8 cellular contexts compared by ENCODE assay signal in the genomic region with DNA sequence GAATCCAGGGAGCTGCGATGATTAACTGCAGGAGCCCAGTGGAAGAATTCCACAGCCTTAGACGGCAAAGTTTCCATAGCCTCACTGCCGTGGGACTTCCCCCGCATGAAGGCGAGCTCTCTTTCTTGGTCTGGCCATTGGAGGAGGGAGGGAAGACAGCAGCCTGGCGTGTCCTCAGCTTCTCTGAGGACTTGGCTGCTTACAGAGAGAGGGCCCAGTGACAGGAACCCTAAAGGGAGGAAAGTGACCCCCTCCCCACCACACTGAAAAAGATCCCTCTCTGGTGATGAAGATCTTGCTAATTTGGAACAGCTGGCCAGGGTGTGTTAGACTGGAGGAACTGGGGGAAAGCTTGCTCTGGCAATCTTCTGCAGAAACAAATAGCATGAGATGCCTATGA. TPM values are rescaled to one million over a fixed set of nuclear protein-coding genes. Genes with fewer than 3 reads are reported as not detected.
DNase-seq lines count a peak whose midpoint lies in the region; ATAC-seq and TF ChIP-seq lines count a peak whose summit lies in the region.

No MANE protein-coding gene starts in this region.

- peak overlapping the region; percentile 22; the same call in 1 of the 2 replicates for H3K14ac ChIP-seq in H9 (ENCODE audit: insufficient read depth, low read length)

- TF ChIP-seq POLR2A in stomach (IDR thresholded peaks at IDR 0.05), result no peak

- no peaks in the 10 kb centered on the region for H4K20me1 ChIP-seq in H9 (ENCODE audit: control insufficient read depth, insufficient read depth, insufficient read length)

- no CpG with 5 or more reads among the region's 6 CpGs for WGBS in H9 (ENCODE audit: extremely low coverage, insufficient read length, low lambda C conversion rate)
- WGBS in stomach, 5 donors, result 47 to 71% (median 60%) methylated on average over 6 of the region's 6 CpGs

- CTCF ChIA-PET in activated naive CD4-positive, alpha-beta T cell treated with anti-CD3 and anti-CD28 coated beads, Interleukin-2, amount 10 ng/mL, durations not matched to agents 7 days and 5 days (lab: Charles Lee), result no interaction called here

- H2AFZ ChIP-seq in H9 (ENCODE audit: low read length), result no peak overlapping the region

- H3K4me1 ChIP-seq in H9 (ENCODE audit: insufficient read depth, low read length), result peaks cover 1% of the 10 kb centered on the region; the same call in 1 of the 2 replicates
- H3K4me1 ChIP-seq in colonic mucosa, result no peaks in the 10 kb centered on the region
- H3K4me1 ChIP-seq in stomach, result peaks cover 11 to 96% (median 76%) of the 10 kb centered on the region in 4 donors

- H2BK15ac ChIP-seq in H9 (ENCODE audit: low read depth, low read length), result no peak overlapping the region

- H3K9ac ChIP-seq in H9 (ENCODE audit: extremely low read depth, insufficient read length, low read length) (no peak overlapping the region), colonic mucosa (ENCODE audit: low read depth in 2 of 2, low read length in 2 of 2) (peak overlapping the region in 1 of 2 donors; percentile 0)

- no peak overlapping the region for H3K18ac ChIP-seq in H9 (ENCODE audit: insufficient read length, low read depth, low read length)

- H2BK12ac ChIP-seq in H9 (ENCODE audit: insufficient read length, low read depth, low read length), result no peak overlapping the region

- H3K36me3 ChIP-seq in colonic mucosa (no peaks in the 10 kb centered on the region), stomach (no peaks in the 10 kb centered on the region)

- H3K4me1 Mint-ChIP-seq in H9, result peaks cover 23 to 40% of the 10 kb centered on the region in 2 experiments
- H3K4me1 Mint-ChIP-seq in activated naive CD4-positive, alpha-beta T cell treated with anti-CD3 and anti-CD28 coated beads, Interleukin-2, amount 10 ng/mL, durations not matched to agents 7 days and 5 days, result peaks cover 51% of the 10 kb centered on the region

- no peak overlapping the region for H3K27ac Mint-ChIP-seq in H9
- no peak overlapping the region for H3K27ac Mint-ChIP-seq in activated naive CD4-positive, alpha-beta T cell treated with anti-CD3 and anti-CD28 coated beads, Interleukin-2, amount 10 ng/mL, durations not matched to agents 7 days and 5 days

- no peaks in the 10 kb centered on the region for H3K79me1 ChIP-seq in H9 (ENCODE audit: insufficient read depth, low read depth, low read length, poor library complexity, severe bottlenecking)

- no peaks in the 10 kb centered on the region for H3K36me3 Mint-ChIP-seq in H9 (ENCODE audit: insufficient read depth in 1 of 3, low read depth in 3 of 3)
- peaks cover 31% of the 10 kb centered on the region for H3K36me3 Mint-ChIP-seq in activated naive CD4-positive, alpha-beta T cell treated with anti-CD3 and anti-CD28 coated beads, Interleukin-2, amount 10 ng/mL, durations not matched to agents 7 days and 5 days

- H2BK120ac ChIP-seq in H9 (ENCODE audit: low read depth, low read length, poor library complexity, severe bottlenecking), result no peak overlapping the region

- no peak overlapping the region for H4K91ac ChIP-seq in H9 (ENCODE audit: insufficient read length, low read depth, low read length)

- H3K9me3 ChIP-seq in H9 (ENCODE audit: control insufficient read depth, low read depth, low read length) (no peaks in the 10 kb centered on the region), colonic mucosa (no peaks in the 10 kb centered on the region), stomach (no peaks in the 10 kb centered on the region)

- H3K4me3 ChIP-seq in colonic mucosa (no peak overlapping the region), stomach (no peak overlapping the region)

- no peaks in the 10 kb centered on the region for H3K9me3 Mint-ChIP-seq in H9
- no peaks in the 10 kb centered on the region for H3K9me3 Mint-ChIP-seq in activated naive CD4-positive, alpha-beta T cell treated with anti-CD3 and anti-CD28 coated beads, Interleukin-2, amount 10 ng/mL, durations not matched to agents 7 days and 5 days

- H3K23ac ChIP-seq in H9 (ENCODE audit: insufficient read length, low read depth, low read length), result no peak overlapping the region

- H3K27me3 Mint-ChIP-seq in H9 (ENCODE audit: low read depth), result peaks cover 8% of the 10 kb centered on the region
- H3K27me3 Mint-ChIP-seq in activated naive CD4-positive, alpha-beta T cell treated with anti-CD3 and anti-CD28 coated beads, Interleukin-2, amount 10 ng/mL, durations not matched to agents 7 days and 5 days, result no peaks in the 10 kb centered on the region

- H3K4ac ChIP-seq in H9 (ENCODE audit: low read depth, low read length), result no peak overlapping the region

- H3K56ac ChIP-seq in H9 (ENCODE audit: insufficient read length, low read depth, low read length), result no peak overlapping the region

- H2BK20ac ChIP-seq in H9 (ENCODE audit: low read depth, low read length, poor library complexity, severe bottlenecking), result no peak overlapping the region

- no peak overlapping the region for H3K4me3 Mint-ChIP-seq in H9
- no peak overlapping the region for H3K4me3 Mint-ChIP-seq in activated naive CD4-positive, alpha-beta T cell treated with anti-CD3 and anti-CD28 coated beads, Interleukin-2, amount 10 ng/mL, durations not matched to agents 7 days and 5 days

- H4K5ac ChIP-seq in H9 (ENCODE audit: insufficient read length, low read depth, low read length), result no peak overlapping the region

- H3T11ph ChIP-seq in H9 (ENCODE audit: low read length), result no peak overlapping the region

- intact Hi-C loops in colonic mucosa (cut with DNase I), result no loop called here
- intact Hi-C loops in stomach (cut with DNase I; ENCODE audit: low total_unique reads), result no loop called here

- TF ChIP-seq CTCF in H9 (conservative IDR thresholded peaks at IDR 0.05) (no peak), colonic mucosa (IDR thresholded peaks at IDR 0.05) (no peak), stomach (IDR thresholded peaks at IDR 0.05) (no peak)

- no peak for ATAC-seq in HG03095 (IDR thresholded peaks at IDR 0.05; ENCODE audit: unreplicated experiment)
- ATAC-seq in HG02571 (IDR thresholded peaks at IDR 0.05; ENCODE audit: unreplicated experiment), result no peak

- DNase-seq in H9 (no peak), colonic mucosa (no peak), left kidney (ENCODE audit: low read depth, low spot score) (peak; percentile 44), stomach (no peak), NCI-H526 treated with DMSO at 0.1 percent for 48 hours (lab: John Stamatoyannopoulos, UW) (no peak)
- no peak for DNase-seq in activated naive CD4-positive, alpha-beta T cell treated with anti-CD3 and anti-CD28 coated beads, Interleukin-2, amount 10 ng/mL, durations not matched to agents 7 days and 5 days

- H4K8ac ChIP-seq in H9 (replicated peaks; ENCODE audit: insufficient read length, low read depth, low read length), result no peak overlapping the region

- H3K23me2 ChIP-seq in H9 (ENCODE audit: insufficient read length, low read depth, low read length, poor library complexity, severe bottlenecking), result no peaks in the 10 kb centered on the region

- H3K27me3 ChIP-seq in H9 (ENCODE audit: insufficient read depth, low read length) (no peaks in the 10 kb centered on the region; the same call in 1 of the 2 replicates), colonic mucosa (no peaks in the 10 kb centered on the region), stomach (no peaks in the 10 kb centered on the region)

- no peak overlapping the region for H3K4me2 ChIP-seq in H9 (ENCODE audit: insufficient read depth, insufficient read length, low read length)

- no peaks in the 10 kb centered on the region for H3K79me2 ChIP-seq in H9 (ENCODE audit: insufficient read depth, low read length)

- H2BK5ac ChIP-seq in H9 (ENCODE audit: insufficient read length, low read length), result no peak overlapping the region

- H3K27ac ChIP-seq in H9 (ENCODE audit: insufficient read length, low read depth, low read length) (no peak overlapping the region), colonic mucosa (peak overlapping the region; percentile 26), stomach (peak overlapping the region in 4 of 5 donors; percentile 63 to 87 (median 78))

- TF ChIP-seq EP300 in stomach (IDR thresholded peaks at IDR 0.05), result no peak

- H2AK5ac ChIP-seq in H9 (ENCODE audit: insufficient read length, low read length), result no peak overlapping the region

RNA-seq across cellular contexts. Expression of gene ATP2B4, which starts 41.0 kb away (rescaled TPM):
- total RNA-seq in H9 (2021), result 14.1 and 15.7 TPM in 2 replicates
- total RNA-seq in colonic mucosa, result 10 to 100 TPM; 10.5 to 57.6 TPM
- total RNA-seq in stomach, result 100 to 1,000 TPM in 2 of 5 donors, 10 to 100 TPM in 3; 38.5 to 353 (median 78.2) TPM
- polyA plus RNA-seq in stomach, result 10 to 100 TPM in 1 of 3 donors, 1 to 10 TPM in 2; 4.4 to 23.6 (median 4.8) TPM
